Comparison of ENCODE assay signal across 1 cellular context in genomic region chr15:77107531-77108355, GRCh38.
TF ChIP-seq lines count a peak whose summit lies in the region.

No MANE protein-coding gene starts in this region.

TF ChIP-seq in K562, 482 proteins besides CTCF, POLR2A, EP300 and RAD21 (continued from another document):
- TF ChIP-seq, protein P1, sequence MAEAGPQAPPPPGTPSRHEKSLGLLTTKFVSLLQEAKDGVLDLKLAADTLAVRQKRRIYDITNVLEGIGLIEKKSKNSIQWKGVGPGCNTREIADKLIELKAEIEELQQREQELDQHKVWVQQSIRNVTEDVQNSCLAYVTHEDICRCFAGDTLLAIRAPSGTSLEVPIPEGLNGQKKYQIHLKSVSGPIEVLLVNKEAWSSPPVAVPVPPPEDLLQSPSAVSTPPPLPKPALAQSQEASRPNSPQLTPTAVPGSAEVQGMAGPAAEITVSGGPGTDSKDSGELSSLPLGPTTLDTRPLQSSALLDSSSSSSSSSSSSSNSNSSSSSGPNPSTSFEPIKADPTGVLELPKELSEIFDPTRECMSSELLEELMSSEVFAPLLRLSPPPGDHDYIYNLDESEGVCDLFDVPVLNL (CRISPR knock-in tag; IDR thresholded peaks at IDR 0.05; ENCODE audit: low read depth): no peak
- TF ChIP-seq GABPB1 (CRISPR knock-in tag; IDR thresholded peaks at IDR 0.05): no peak
- TF ChIP-seq POU5F1 (IDR thresholded peaks at IDR 0.05; ENCODE audit: borderline replicate concordance, low read depth, low read length, partially characterized antibody): no peak
- TF ChIP-seq GTF2A2 (tag; IDR thresholded peaks at IDR 0.05): no peak
- TF ChIP-seq HDGF (IDR thresholded peaks at IDR 0.05): no peak
- TF ChIP-seq ZNF408 (CRISPR knock-in tag; IDR thresholded peaks at IDR 0.05; ENCODE audit: low read depth): no peak
- TF ChIP-seq ZNF212 (CRISPR knock-in tag; IDR thresholded peaks at IDR 0.05): no peak
- TF ChIP-seq FUS (optimal IDR thresholded peaks at IDR 0.05; ENCODE audit: low read depth, low read length): no peak
- TF ChIP-seq CBX1 (IDR thresholded peaks at IDR 0.05; ENCODE audit: low read depth): no peak
- TF ChIP-seq NR4A1 (CRISPR knock-in tag; IDR thresholded peaks at IDR 0.05): no peak
- TF ChIP-seq NR4A1 (tag; IDR thresholded peaks at IDR 0.05): no peak
- no peak for TF ChIP-seq ZNF695 (CRISPR knock-in tag; IDR thresholded peaks at IDR 0.05)
- TF ChIP-seq TAF7 (tag; IDR thresholded peaks at IDR 0.05): no peak
- TF ChIP-seq RBFOX2 (IDR thresholded peaks at IDR 0.05; ENCODE audit: low read depth, low read length): no peak
- TF ChIP-seq SMC3 (conservative IDR thresholded peaks at IDR 0.05; ENCODE audit: insufficient read depth, low read depth, low read length): peak; percentile 63
- TF ChIP-seq, protein P2, sequence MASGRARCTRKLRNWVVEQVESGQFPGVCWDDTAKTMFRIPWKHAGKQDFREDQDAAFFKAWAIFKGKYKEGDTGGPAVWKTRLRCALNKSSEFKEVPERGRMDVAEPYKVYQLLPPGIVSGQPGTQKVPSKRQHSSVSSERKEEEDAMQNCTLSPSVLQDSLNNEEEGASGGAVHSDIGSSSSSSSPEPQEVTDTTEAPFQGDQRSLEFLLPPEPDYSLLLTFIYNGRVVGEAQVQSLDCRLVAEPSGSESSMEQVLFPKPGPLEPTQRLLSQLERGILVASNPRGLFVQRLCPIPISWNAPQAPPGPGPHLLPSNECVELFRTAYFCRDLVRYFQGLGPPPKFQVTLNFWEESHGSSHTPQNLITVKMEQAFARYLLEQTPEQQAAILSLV (tag; IDR thresholded peaks at IDR 0.05): no peak
- TF ChIP-seq C11orf30 (IDR thresholded peaks at IDR 0.05; ENCODE audit: low read depth): no peak
- no peak for TF ChIP-seq ZNF77 (CRISPR knock-in tag; IDR thresholded peaks at IDR 0.05)
- no peak for TF ChIP-seq ZNF384 (IDR thresholded peaks at IDR 0.05; ENCODE audit: low read depth, low read length)
- TF ChIP-seq YY1 (IDR thresholded peaks at IDR 0.05; ENCODE audit: borderline replicate concordance in 1 of 3, control insufficient read depth in 1 of 3, extremely low read depth in 1 of 3, insufficient read depth in 3 of 3, insufficient read length in 1 of 3, insufficient replicate concordance in 2 of 3, low read depth in 1 of 3, low read length in 2 of 3): no peak
- no peak for TF ChIP-seq SRF (CRISPR knock-in tag; IDR thresholded peaks at IDR 0.05)
- TF ChIP-seq SOX6 (IDR thresholded peaks at IDR 0.05): no peak
- no peak for TF ChIP-seq ZNF740 (CRISPR knock-in tag; IDR thresholded peaks at IDR 0.05)
- TF ChIP-seq ZNF740 (tag; IDR thresholded peaks at IDR 0.05): no peak
- TF ChIP-seq TEAD4 (IDR thresholded peaks at IDR 0.05; ENCODE audit: low read length): no peak
- TF ChIP-seq TEAD4 (CRISPR knock-in tag; IDR thresholded peaks at IDR 0.05; ENCODE audit: borderline replicate concordance): no peak
- 0 out of 2 replicates have a peak, but pooled peaks have one; percentile 9 for TF ChIP-seq DEAF1 (CRISPR knock-in tag; IDR thresholded peaks at IDR 0.05)
- TF ChIP-seq DACH1 (IDR thresholded peaks at IDR 0.05; ENCODE audit: partially characterized antibody): no peak
- TF ChIP-seq GATAD2A (IDR thresholded peaks at IDR 0.05): no peak
- TF ChIP-seq TBL1XR1 (IDR thresholded peaks at IDR 0.05; ENCODE audit: low read length in 2 of 2): no peak
- no peak for TF ChIP-seq CBX2 (IDR thresholded peaks at IDR 0.05; ENCODE audit: insufficient read depth, low read length, poor library complexity, severe bottlenecking)
- no peak for TF ChIP-seq ZNF717 (CRISPR knock-in tag; IDR thresholded peaks at IDR 0.05)
- no peak for TF ChIP-seq HNRNPL (IDR thresholded peaks at IDR 0.05; ENCODE audit: low read depth, low read length)
